In genomic region chr2:192137451-192137850, GRCh38 we compare ENCODE assay signal across 1 cellular context.
TF ChIP-seq lines count a peak whose summit lies in the region.

No MANE protein-coding gene starts in this region.

TF ChIP-seq in IMR-90, 13 proteins besides CTCF, POLR2A, EP300 and RAD21 (continued from another document):
- TF ChIP-seq ELK1 (IDR thresholded peaks at IDR 0.05; ENCODE audit: borderline replicate concordance, low read depth, low read length): no peak
- TF ChIP-seq MXI1 (IDR thresholded peaks at IDR 0.05; ENCODE audit: borderline replicate concordance, low read depth, low read length): no peak
- no peak for TF ChIP-seq MAFK (IDR thresholded peaks at IDR 0.05; ENCODE audit: low read depth, low read length)
- TF ChIP-seq USF2 (IDR thresholded peaks at IDR 0.05; ENCODE audit: low read depth, low read length): no peak
